In the genomic region with DNA sequence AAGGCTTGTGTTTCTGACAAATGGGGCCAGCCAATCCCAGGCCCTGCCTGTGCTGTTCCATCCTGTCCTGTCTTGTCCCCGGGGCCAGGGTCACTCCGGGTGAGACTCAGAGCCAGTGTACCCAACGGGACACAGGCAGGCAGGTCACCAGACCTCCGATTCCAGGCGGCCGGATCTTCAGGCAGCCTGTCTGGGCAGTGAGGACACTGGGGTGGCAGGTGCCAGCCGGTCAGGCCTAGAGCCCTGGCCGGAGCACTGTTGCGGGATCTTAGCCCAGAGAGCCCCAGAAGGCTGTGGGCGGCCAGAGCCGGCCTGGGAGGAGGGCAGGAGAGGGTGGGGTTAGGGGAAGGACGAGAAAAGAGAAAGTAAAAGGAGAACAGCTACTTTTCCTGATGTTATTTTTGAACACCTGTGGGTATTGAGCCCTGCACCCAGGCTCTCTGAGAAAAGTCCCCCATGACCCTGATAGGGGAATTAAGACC, we compare ENCODE assay signal across 7 cellular contexts. TPM values are rescaled to one million over a fixed set of nuclear protein-coding genes. Genes with fewer than 3 reads are reported as not detected.
A peak's percentile ranks its signal among the peaks of the same experiment; 100 is the strongest.
DNase-seq lines count a peak whose midpoint lies in the region; ATAC-seq, FAIRE-seq and TF ChIP-seq lines count a peak whose summit lies in the region.

No MANE protein-coding gene starts in this region.

- H3K4me3 Mint-ChIP-seq in activated T-cell treated with anti-CD3 and anti-CD28 coated beads, Interleukin-2, amount 50 U/mL, for 24 hours: peak overlapping the region; percentile 71

- H3K36me3 Mint-ChIP-seq in activated T-cell treated with anti-CD3 and anti-CD28 coated beads, Interleukin-2, amount 50 U/mL, for 24 hours (ENCODE audit: low read depth): no peaks in the 10 kb centered on the region

- intact Hi-C loops in left ventricle myocardium inferior (cut with micrococcal nuclease): loop anchor here (2.0 kb wide), 1 partner anchor 63 kb away; no protein-coding TSS in a partner anchor

- H3K27me3 ChIP-seq in left ventricle myocardium inferior (ENCODE audit: low read depth) (peaks cover 2% of the 10 kb centered on the region), skeletal muscle satellite cell (ENCODE audit: control insufficient read depth, insufficient read depth, low read length) (no peaks in the 10 kb centered on the region)

- peak; percentile 33 for ATAC-seq in HG02852 (IDR thresholded peaks at IDR 0.05; ENCODE audit: unreplicated experiment)

- peaks cover 49% of the 10 kb centered on the region for H3K4me1 Mint-ChIP-seq in activated T-cell treated with anti-CD3 and anti-CD28 coated beads, Interleukin-2, amount 50 U/mL, for 24 hours (ENCODE audit: low read depth)

- H3K9me3 ChIP-seq in left ventricle myocardium inferior (replicated peaks) (no peaks in the 10 kb centered on the region), skeletal muscle satellite cell (replicated peaks; ENCODE audit: low read length) (no peaks in the 10 kb centered on the region)

- FAIRE-seq in D721Med (lab: Jason Lieb, UNC): no peak

- H3K27ac ChIP-seq in left ventricle myocardium inferior (replicated peaks): peak overlapping the region; percentile 100

- H3K4me1 ChIP-seq in left ventricle myocardium inferior (peaks cover 70% of the 10 kb centered on the region), skeletal muscle satellite cell (ENCODE audit: control insufficient read depth, insufficient read depth, low read length) (peaks cover 41% of the 10 kb centered on the region)

- peak overlapping the region; percentile 91 for H3K27ac Mint-ChIP-seq in activated T-cell treated with anti-CD3 and anti-CD28 coated beads, Interleukin-2, amount 50 U/mL, for 24 hours

- no peaks in the 10 kb centered on the region for H3K36me3 ChIP-seq in left ventricle myocardium inferior
- H3K36me3 ChIP-seq in skeletal muscle satellite cell (ENCODE audit: insufficient read depth, low read length): no peaks in the 10 kb centered on the region

- H3K27me3 Mint-ChIP-seq in activated T-cell treated with anti-CD3 and anti-CD28 coated beads, Interleukin-2, amount 50 U/mL, for 24 hours: peaks cover 8% of the 10 kb centered on the region

- DNase-seq in GM13977 (ENCODE audit: low spot score) (peak; percentile 74), left ventricle myocardium inferior (peak; percentile 85), D721Med (ENCODE audit: insufficient read length, low spot score) (no peak), activated gamma-delta T cell (lab: John Stamatoyannopoulos, UW) (no peak)
- peak; percentile 51 for DNase-seq in activated T-cell treated with anti-CD3 and anti-CD28 coated beads, Interleukin-2, amount 50 U/mL, for 24 hours

- TF ChIP-seq CTCF in GM13977 (IDR thresholded peaks at IDR 0.05; ENCODE audit: extremely low read depth, insufficient read depth, missing control alignments) (no peak), left ventricle myocardium inferior (IDR thresholded peaks at IDR 0.05; ENCODE audit: borderline replicate concordance) (no peak), D721Med (IDR thresholded peaks at IDR 0.05; ENCODE audit: insufficient read depth, missing control alignments) (no peak)

- in situ Hi-C loops in GM13977 (cut with MboI; ENCODE audit: low pct_unique_long_range_greater_than_20kb, low sequenced_read_pairs, unreplicated experiment): no loop called here

- peak overlapping the region; percentile 84 for H3K4me2 ChIP-seq in skeletal muscle satellite cell (ENCODE audit: low read length)

- peak overlapping the region; percentile 97 for H3K9ac ChIP-seq in skeletal muscle satellite cell (ENCODE audit: low read depth, low read length)

- no peaks in the 10 kb centered on the region for H3K9me3 Mint-ChIP-seq in activated T-cell treated with anti-CD3 and anti-CD28 coated beads, Interleukin-2, amount 50 U/mL, for 24 hours

- H3K4me3 ChIP-seq in left ventricle myocardium inferior (peak overlapping the region; percentile 80), skeletal muscle satellite cell (ENCODE audit: low read length) (peak overlapping the region; percentile 53)

RNA-seq across cellular contexts. Expression of a gene that starts 27.6 kb away (rescaled TPM):
- total RNA-seq in left ventricle myocardium inferior: 633 TPM
- 4,092 and 6,835 TPM in 2 replicates for total RNA-seq in skeletal muscle satellite cell (2012; rRNA removed)

RNA-seq across cellular contexts. Expression of a gene that starts 34.7 kb away (rescaled TPM):
- total RNA-seq in left ventricle myocardium inferior: 13.4 TPM
- total RNA-seq in skeletal muscle satellite cell (2012; rRNA removed): 267 and 317 TPM in 2 replicates

RNA-seq across cellular contexts. Expression of a gene that starts 44.4 kb away (rescaled TPM):
- total RNA-seq in left ventricle myocardium inferior: 6.2 TPM
- total RNA-seq in skeletal muscle satellite cell (2012; rRNA removed): 9.8 and 10.1 TPM in 2 replicates

Comparison
In these comparisons a context has a peak if more than half of its experiments do, and no peak if none do; other contexts are left out.
1. DNase-seq: peak in GM13977 (single experiment), activated T-cell treated with anti-CD3 and anti-CD28 coated beads, Interleukin-2, amount 50 U/mL, for 24 hours (single experiment) and left ventricle myocardium inferior (single experiment); none in D721Med (single experiment) and activated gamma-delta T cell (single experiment).